ENCODE assay signal across 15 cellular contexts in genomic region chr17:62793919-62794665, GRCh38. TPM values are rescaled to one million over a fixed set of nuclear protein-coding genes. Genes with fewer than 3 reads are reported as not detected.
DNase-seq lines count a peak whose midpoint lies in the region; ATAC-seq and TF ChIP-seq lines count a peak whose summit lies in the region.
"Had no signal": no experiment of that assay in that cellular context is flagged by ENCODE, and none has a peak within 500 bp of the region (broad histone marks: within the 10 kb centered on the region; RNA-seq: fewer than 3 reads in every experiment).

No MANE protein-coding gene starts in this region.

- H3K9me3 Mint-ChIP-seq in CD8-positive, alpha-beta T cell: no peaks in the 10 kb centered on the region
- no peaks in the 10 kb centered on the region for H3K9me3 Mint-ChIP-seq in activated CD8-positive, alpha-beta T cell treated with anti-CD3 and anti-CD28 coated beads for 36 hours
- peaks cover 1% of the 10 kb centered on the region for H3K9me3 Mint-ChIP-seq in memory B cell

- H3K4me3 Mint-ChIP-seq in CD8-positive, alpha-beta T cell: peak overlapping the region; percentile 62
- H3K4me3 Mint-ChIP-seq in activated CD8-positive, alpha-beta T cell treated with anti-CD3 and anti-CD28 coated beads for 36 hours: peak overlapping the region; percentile 9
- H3K4me3 Mint-ChIP-seq in memory B cell: peak overlapping the region; percentile 18

- CTCF ChIA-PET in CD8-positive, alpha-beta T cell (lab: Charles Lee): no interaction called here
- CTCF ChIA-PET in activated CD8-positive, alpha-beta T cell treated with anti-CD3 and anti-CD28 coated beads for 36 hours (lab: Charles Lee): no interaction called here

- intact Hi-C loops in CD8-positive, alpha-beta T cell (cut with DNase I, micrococcal nuclease): no loop called here
- intact Hi-C loops in activated CD8-positive, alpha-beta T cell treated with anti-CD3 and anti-CD28 coated beads for 36 hours (cut with micrococcal nuclease): no loop called here

- no peaks in the 10 kb centered on the region for H3K9me3 ChIP-seq in CD8-positive, alpha-beta T cell (ENCODE audit: low read length)
- no peaks in the 10 kb centered on the region for H3K9me3 ChIP-seq in SJCRH30 (replicated peaks)
- H3K9me3 ChIP-seq: neutrophil, right atrium auricular region, SJSA1, transverse colon had no signal

- H3K27ac Mint-ChIP-seq in CD8-positive, alpha-beta T cell: peak overlapping the region; percentile 4
- H3K27ac Mint-ChIP-seq in activated CD8-positive, alpha-beta T cell treated with anti-CD3 and anti-CD28 coated beads for 36 hours: peak overlapping the region; percentile 44
- H3K27ac Mint-ChIP-seq in memory B cell: no peak overlapping the region

- peaks cover 5% of the 10 kb centered on the region for H3K27me3 Mint-ChIP-seq in CD8-positive, alpha-beta T cell (ENCODE audit: low read depth)
- peaks cover 11% of the 10 kb centered on the region for H3K27me3 Mint-ChIP-seq in activated CD8-positive, alpha-beta T cell treated with anti-CD3 and anti-CD28 coated beads for 36 hours
- H3K27me3 Mint-ChIP-seq in memory B cell: peaks cover 22% of the 10 kb centered on the region

- H3K27me3 ChIP-seq in ACC112 (ENCODE audit: insufficient read depth, low read length) (no peaks in the 10 kb centered on the region), SJCRH30 (peaks cover 5% of the 10 kb centered on the region; the same call in 1 of the 2 replicates)
- H3K27me3 ChIP-seq in CD8-positive, alpha-beta T cell (ENCODE audit: insufficient read depth, low read length): no peaks in the 10 kb centered on the region
- H3K27me3 ChIP-seq: right atrium auricular region, SJSA1, transverse colon had no signal

- DNase-seq in CD8-positive, alpha-beta T cell: no peak
- DNase-seq in activated CD8-positive, alpha-beta T cell treated with anti-CD3 and anti-CD28 coated beads for 36 hours: no peak
- DNase-seq in memory B cell (ENCODE audit: low spot score in 2 of 2) (no peak), HuH-7 (ENCODE audit: low spot score) (no peak), cerebellar nuclear complex (lab: John Stamatoyannopoulos, UW) (no peak), SJCRH30 (no peak), superior temporal gyrus (ENCODE audit: extremely low spot score) (no peak)
- DNase-seq: NCI-H1417, NCI-H226, transverse colon had no signal

- H3K27ac ChIP-seq in ACC112 (ENCODE audit: low read depth, low read length) (peak overlapping the region; percentile 100; the same call in 1 of the 2 replicates), SJCRH30 (no peak overlapping the region)
- no peak overlapping the region for H3K27ac ChIP-seq in CD8-positive, alpha-beta T cell (ENCODE audit: low read depth, low read length)
- H3K27ac ChIP-seq: neutrophil, right atrium auricular region, SJSA1, transverse colon had no signal

- no peak for ATAC-seq in CD8-positive, alpha-beta T cell
- peak; percentile 30 for ATAC-seq in activated CD8-positive, alpha-beta T cell treated with anti-CD3 and anti-CD28 coated beads for 36 hours
- no peak for ATAC-seq in memory B cell (ENCODE audit: low read depth)

- TF ChIP-seq CTCF in CD8-positive, alpha-beta T cell (IDR thresholded peaks at IDR 0.05): no peak
- no peak for TF ChIP-seq CTCF in activated CD8-positive, alpha-beta T cell treated with anti-CD3 and anti-CD28 coated beads for 36 hours (IDR thresholded peaks at IDR 0.05)

- H3K4me3 ChIP-seq in ACC112 (ENCODE audit: low read depth, low read length) (no peak overlapping the region), SJCRH30 (no peak overlapping the region)
- H3K4me3 ChIP-seq in CD8-positive, alpha-beta T cell (ENCODE audit: low read depth, low read length): peak overlapping the region; percentile 18
- H3K4me3 ChIP-seq: right atrium auricular region, SJSA1, transverse colon had no signal

- POLR2A ChIA-PET in CD8-positive, alpha-beta T cell (lab: Charles Lee): no interaction called here
- POLR2A ChIA-PET in activated CD8-positive, alpha-beta T cell treated with anti-CD3 and anti-CD28 coated beads for 36 hours (lab: Charles Lee): no interaction called here

- H3K36me3 ChIP-seq in ACC112 (ENCODE audit: insufficient read depth, low read length) (no peaks in the 10 kb centered on the region), SJCRH30 (no peaks in the 10 kb centered on the region)
- H3K36me3 ChIP-seq in CD8-positive, alpha-beta T cell (ENCODE audit: insufficient read depth, low read length): no peaks in the 10 kb centered on the region
- H3K36me3 ChIP-seq: neutrophil, right atrium auricular region, SJSA1, transverse colon had no signal

- H2AFZ ChIP-seq in ACC112 (ENCODE audit: low read length, unreplicated experiment): no peak overlapping the region

- H3K4me1 Mint-ChIP-seq in CD8-positive, alpha-beta T cell (ENCODE audit: low read depth): peaks cover 10% of the 10 kb centered on the region
- H3K4me1 Mint-ChIP-seq in activated CD8-positive, alpha-beta T cell treated with anti-CD3 and anti-CD28 coated beads for 36 hours (ENCODE audit: low read depth): peaks cover 10% of the 10 kb centered on the region
- peaks cover 9% of the 10 kb centered on the region for H3K4me1 Mint-ChIP-seq in memory B cell

- H3K4me1 ChIP-seq in ACC112 (ENCODE audit: control insufficient read depth, insufficient read depth, low read length, unreplicated experiment): peaks cover 41% of the 10 kb centered on the region
- H3K4me1 ChIP-seq in CD8-positive, alpha-beta T cell (ENCODE audit: insufficient read depth, low read length): peaks cover 9% of the 10 kb centered on the region
- peaks cover 19% of the 10 kb centered on the region for H3K4me1 ChIP-seq in SJCRH30
- H3K4me1 ChIP-seq: right atrium auricular region had no signal

- H3K79me2 ChIP-seq in ACC112 (ENCODE audit: control insufficient read depth, insufficient read depth, low read length, unreplicated experiment): no peaks in the 10 kb centered on the region

- H3K36me3 Mint-ChIP-seq in CD8-positive, alpha-beta T cell: no peaks in the 10 kb centered on the region
- peaks cover 3% of the 10 kb centered on the region for H3K36me3 Mint-ChIP-seq in activated CD8-positive, alpha-beta T cell treated with anti-CD3 and anti-CD28 coated beads for 36 hours (ENCODE audit: low read depth)
- no peaks in the 10 kb centered on the region for H3K36me3 Mint-ChIP-seq in memory B cell

RNA-seq across cellular contexts. Expression of gene MARCHF10, which starts 14.0 kb away (rescaled TPM):
- not detected for total RNA-seq in CD8-positive, alpha-beta T cell
- not detected for total RNA-seq in activated CD8-positive, alpha-beta T cell treated with anti-CD3 and anti-CD28 coated beads for 36 hours
- total RNA-seq in SJCRH30 (2014; rRNA removed; shearing (Covaris generic)): not detected in 2 replicates
- total RNA-seq: H4, right atrium auricular region had no signal

Comparison
In these comparisons a context has a peak if more than half of its experiments do, and no peak if none do; other contexts are left out.
1. H3K4me3 Mint-ChIP-seq: peak in every context shown above with its lines; median percentile 62 in CD8-positive, alpha-beta T cell; 18 in memory B cell; 9 in activated CD8-positive, alpha-beta T cell treated with anti-CD3 and anti-CD28 coated beads for 36 hours.